Comparison of ENCODE assay signal across 32 cellular contexts in the genomic region with DNA sequence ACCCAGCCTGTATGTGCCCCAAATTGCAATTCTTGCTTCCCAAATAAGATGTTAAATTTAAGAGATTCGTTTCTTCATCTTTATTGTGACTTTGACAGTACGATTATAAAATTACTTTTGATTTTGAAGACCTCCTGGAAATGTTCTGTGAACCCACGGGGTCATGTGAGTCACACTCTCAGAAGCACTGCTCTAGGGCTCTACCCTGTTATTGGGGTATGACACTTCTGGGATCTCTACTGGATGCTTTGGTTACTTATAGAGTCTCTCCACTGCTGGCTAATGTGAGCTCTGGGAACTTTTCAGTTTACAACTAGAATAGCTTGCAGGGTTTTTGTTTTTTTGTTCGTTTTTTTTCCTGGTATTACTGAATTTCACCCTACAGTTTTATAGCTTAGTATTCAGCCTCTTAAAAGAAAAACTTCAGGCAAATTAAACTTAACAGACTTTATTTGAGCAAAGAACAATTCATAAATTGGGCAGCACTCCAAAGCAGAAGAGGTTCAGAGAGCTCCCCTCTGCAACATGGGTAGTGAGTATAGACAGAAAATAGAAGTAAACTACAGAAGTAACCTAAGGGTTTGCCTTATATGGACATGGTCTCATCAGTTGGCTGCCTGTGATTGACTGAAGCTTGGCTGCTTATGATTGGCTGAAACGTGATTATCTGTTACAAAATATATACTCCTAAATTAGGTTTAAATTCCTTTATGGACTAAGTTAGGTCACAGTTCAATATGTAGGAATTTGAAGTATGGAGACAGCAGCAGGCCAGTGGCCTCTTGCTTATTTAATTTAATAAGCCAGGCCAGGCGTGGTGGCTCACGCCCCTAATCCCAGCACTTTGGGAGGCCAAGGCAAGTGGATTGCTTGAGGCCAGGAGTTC. TPM values are rescaled to one million over a fixed set of nuclear protein-coding genes. Genes with fewer than 3 reads are reported as not detected.
A peak's percentile ranks its signal among the peaks of the same experiment; 100 is the strongest.
DNase-seq lines count a peak whose midpoint lies in the region; ATAC-seq, FAIRE-seq and TF ChIP-seq lines count a peak whose summit lies in the region.
"Had no signal": no experiment of that assay in that cellular context is flagged by ENCODE, and none has a peak within 500 bp of the region (broad histone marks: within the 10 kb centered on the region; RNA-seq: fewer than 3 reads in every experiment).

No MANE protein-coding gene starts in this region.

- WGBS in H1 (ENCODE audit: extremely low coverage in 1 of 2, insufficient coverage in 1 of 2, insufficient read length in 1 of 2, insufficient replicate concordance in 2 of 2, low coverage in 1 of 2, low lambda C conversion rate in 2 of 2, missing lambda C conversion rate in 1 of 2), 2 experiments, result 90% methylated on average over 7 of the region's 7 CpGs; no CpG with 5 or more reads in 1 of the 2 experiments
- 93 to 97% (median 95%) methylated on average over 7 of the region's 7 CpGs for WGBS in spleen, 5 donors

- no peak for TF ChIP-seq RAD21 in H1 (IDR thresholded peaks at IDR 0.05 in 1 of 2, conservative IDR thresholded peaks at IDR 0.05 in 1 of 2; ENCODE audit: low read depth in 2 of 2, low read length in 2 of 2)

- H3K18ac ChIP-seq in H1 (ENCODE audit: extremely low read depth, low read length), result no peak overlapping the region

- H3K4me1 ChIP-seq in H1 (replicated peaks in 1 of 4; ENCODE audit: control insufficient read depth in 3 of 4, insufficient read depth in 4 of 4, low read length in 3 of 4) (no peaks in the 10 kb centered on the region), spleen (no peaks in the 10 kb centered on the region)
- H3K4me1 ChIP-seq: ascending aorta, esophagus squamous epithelium, prostate gland had no signal

- no peak for ATAC-seq in GM19455 (IDR thresholded peaks at IDR 0.05; ENCODE audit: unreplicated experiment)
- no peak for ATAC-seq in GM21381 (IDR thresholded peaks at IDR 0.05; ENCODE audit: unreplicated experiment)
- ATAC-seq: activated T-cell treated with anti-CD3 and anti-CD28 coated beads, Interleukin-2, amount 50 U/mL, for 4 hours; left ventricle myocardium superior; naive thymus-derived CD4-positive, alpha-beta T cell; SK-N-SH treated with all-trans-retinoic acid at 6 μM for 48 hours; T-helper 17 cell had no signal

- H3K4me1 Mint-ChIP-seq in activated naive CD4-positive, alpha-beta T cell treated with anti-CD3 and anti-CD28 coated beads, Interleukin-2, amount 50 U/mL, for 24 hours, result no peaks in the 10 kb centered on the region
- H3K4me1 Mint-ChIP-seq: activated CD4-positive, alpha-beta T cell treated with anti-CD3 and anti-CD28 coated beads, Interleukin-2, amount 10 ng/mL, durations not matched to agents 24 days and 14 days; activated naive CD4-positive, alpha-beta T cell treated with anti-CD3 and anti-CD28 coated beads, Interleukin-2, amount 10 ng/mL, durations not matched to agents 7 days and 5 days; mesothelial cell of epicardium; naive thymus-derived CD4-positive, alpha-beta T cell; T-helper 17 cell had no signal

- TF ChIP-seq EP300 in H1 (IDR thresholded peaks at IDR 0.05; ENCODE audit: borderline replicate concordance in 1 of 2, low read depth in 2 of 2, low read length in 2 of 2), result no peak

- no peak overlapping the region for H3K56ac ChIP-seq in H1 (replicated peaks; ENCODE audit: insufficient read length, low read depth, low read length)

- H3K27ac ChIP-seq in H1 (ENCODE audit: low read depth, low read length) (no peak overlapping the region), spleen (no peak overlapping the region)
- H3K27ac ChIP-seq: ascending aorta, esophagus squamous epithelium, prostate gland, thoracic aorta had no signal

- H3K9ac ChIP-seq in H1 (replicated peaks in 1 of 4; ENCODE audit: extremely low read depth in 1 of 4, low read depth in 3 of 4, low read length in 3 of 4), result no peak overlapping the region

- no peak overlapping the region for H3K4ac ChIP-seq in H1 (replicated peaks; ENCODE audit: insufficient read length, low read depth, low read length)

- no peaks in the 10 kb centered on the region for H3K27me3 Mint-ChIP-seq in activated naive CD4-positive, alpha-beta T cell treated with anti-CD3 and anti-CD28 coated beads, Interleukin-2, amount 50 U/mL, for 24 hours
- H3K27me3 Mint-ChIP-seq: activated CD4-positive, alpha-beta T cell treated with anti-CD3 and anti-CD28 coated beads, Interleukin-2, amount 10 ng/mL, durations not matched to agents 24 days and 14 days; activated naive CD4-positive, alpha-beta T cell treated with anti-CD3 and anti-CD28 coated beads, Interleukin-2, amount 10 ng/mL, durations not matched to agents 7 days and 5 days; CD4-positive, alpha-beta T cell; naive thymus-derived CD4-positive, alpha-beta T cell; T-helper 17 cell had no signal

- H3K9me3 ChIP-seq in H1 (ENCODE audit: insufficient read depth in 2 of 2, low read depth in 1 of 2, low read length in 1 of 2), result no peaks in the 10 kb centered on the region
- H3K9me3 ChIP-seq in spleen, result no peaks in the 10 kb centered on the region
- H3K9me3 ChIP-seq: ascending aorta, esophagus squamous epithelium, prostate gland, thoracic aorta had no signal

- no peaks in the 10 kb centered on the region for H3K9me3 Mint-ChIP-seq in activated naive CD4-positive, alpha-beta T cell treated with anti-CD3 and anti-CD28 coated beads, Interleukin-2, amount 50 U/mL, for 24 hours
- H3K9me3 Mint-ChIP-seq: activated naive CD4-positive, alpha-beta T cell treated with anti-CD3 and anti-CD28 coated beads, Interleukin-2, amount 10 ng/mL, durations not matched to agents 7 days and 5 days; activated T-cell treated with anti-CD3 and anti-CD28 coated beads, Interleukin-2, amount 50 U/mL, for 4 hours; CD4-positive, alpha-beta T cell; mesothelial cell of epicardium had no signal

- H3K79me2 ChIP-seq in H1 (ENCODE audit: control insufficient read depth in 1 of 2, insufficient read depth in 2 of 2, low read length in 2 of 2), result no peaks in the 10 kb centered on the region

- H4K5ac ChIP-seq in H1 (ENCODE audit: insufficient read length, low read depth, low read length), result no peak overlapping the region

- H3K4me2 ChIP-seq in H1 (ENCODE audit: insufficient read depth in 1 of 2, low read depth in 2 of 2, low read length in 2 of 2), result no peak overlapping the region

- H3K4me3 Mint-ChIP-seq in activated naive CD4-positive, alpha-beta T cell treated with anti-CD3 and anti-CD28 coated beads, Interleukin-2, amount 50 U/mL, for 24 hours, result no peak overlapping the region
- H3K4me3 Mint-ChIP-seq: activated CD4-positive, alpha-beta T cell treated with anti-CD3 and anti-CD28 coated beads, Interleukin-2, amount 10 ng/mL, durations not matched to agents 24 days and 14 days; activated naive CD4-positive, alpha-beta T cell treated with anti-CD3 and anti-CD28 coated beads, Interleukin-2, amount 10 ng/mL, durations not matched to agents 7 days and 5 days; activated T-cell treated with anti-CD3 and anti-CD28 coated beads, Interleukin-2, amount 50 U/mL, for 4 hours; CD4-positive, alpha-beta T cell; mesothelial cell of epicardium; naive thymus-derived CD4-positive, alpha-beta T cell; T-helper 17 cell had no signal

- no peaks in the 10 kb centered on the region for H3K79me1 ChIP-seq in H1 (ENCODE audit: low read depth, low read length)

- H3K27me3 ChIP-seq in H1 (replicated peaks in 1 of 4; ENCODE audit: control insufficient read depth in 3 of 4, extremely low read depth in 1 of 4, insufficient read depth in 3 of 4, low read length in 3 of 4) (no peaks in the 10 kb centered on the region), spleen (replicated peaks in 1 of 7) (no peaks in the 10 kb centered on the region)
- H3K27me3 ChIP-seq: ascending aorta, esophagus squamous epithelium had no signal

- no peak for DNase-seq in activated naive CD4-positive, alpha-beta T cell treated with Interleukin-2 at 50 U/mL for 16 hours
- peak; percentile 10 for DNase-seq in SK-N-DZ (ENCODE audit: low spot score)
- no peak for DNase-seq in H1 (ENCODE audit: low read depth in 1 of 2, low spot score in 2 of 2)
- peak; percentile 7 for DNase-seq in spleen
- DNase-seq in SIG-M5 (lab: John Stamatoyannopoulos, UW), result no peak
- DNase-seq: activated CD4-positive, alpha-beta T cell treated with anti-CD3 and anti-CD28 coated beads, Interleukin-2, amount 10 ng/mL, durations not matched to agents 24 days and 14 days; activated naive CD4-positive, alpha-beta T cell treated with anti-CD3 and anti-CD28 coated beads, Interleukin-2, amount 10 ng/mL, durations not matched to agents 7 days and 5 days; activated T-cell treated with anti-CD3 and anti-CD28 coated beads, Interleukin-2, amount 50 U/mL, for 4 hours; CD4-positive, alpha-beta T cell; central memory CD4-positive, alpha-beta T cell; esophagus squamous epithelium; Kasumi-1; left ventricle myocardium superior; MV-4-11; naive thymus-derived CD4-positive, alpha-beta T cell; NCI-H1436 treated with DMSO at 0.1 percent for 48 hours; NCI-H446 treated with DMSO at 0.1 percent for 48 hours; NCI-H82; OCI-M1; stimulated activated naive CD4-positive, alpha-beta T cell; T-helper 17 cell had no signal

- TF ChIP-seq CTCF in H1 (IDR thresholded peaks at IDR 0.05; ENCODE audit: control extremely low read depth in 1 of 3, insufficient read depth in 1 of 3, low read depth in 1 of 3, low read length in 3 of 3) (no peak), spleen (IDR thresholded peaks at IDR 0.05 in 8 of 11, conservative IDR thresholded peaks at IDR 0.05 in 3 of 11) (no peak)

- peak overlapping the region; percentile 55 for H3K27ac Mint-ChIP-seq in activated naive CD4-positive, alpha-beta T cell treated with anti-CD3 and anti-CD28 coated beads, Interleukin-2, amount 50 U/mL, for 24 hours
- H3K27ac Mint-ChIP-seq: activated CD4-positive, alpha-beta T cell treated with anti-CD3 and anti-CD28 coated beads, Interleukin-2, amount 10 ng/mL, durations not matched to agents 24 days and 14 days; activated naive CD4-positive, alpha-beta T cell treated with anti-CD3 and anti-CD28 coated beads, Interleukin-2, amount 10 ng/mL, durations not matched to agents 7 days and 5 days; CD4-positive, alpha-beta T cell; mesothelial cell of epicardium; naive thymus-derived CD4-positive, alpha-beta T cell; T-helper 17 cell had no signal

- no peak for FAIRE-seq in H1 (lab: Jason Lieb, UNC)
- FAIRE-seq: endometrium, G401.6, keratinocyte had no signal

- no peak overlapping the region for H4K8ac ChIP-seq in H1 (ENCODE audit: extremely low read depth, insufficient read depth, low read length)

- H2BK12ac ChIP-seq in H1 (ENCODE audit: low read depth, low read length), result no peak overlapping the region

- H3K36me3 ChIP-seq in H1 (ENCODE audit: control insufficient read depth in 2 of 4, insufficient read depth in 4 of 4, low read length in 3 of 4) (no peaks in the 10 kb centered on the region), spleen (peaks cover 0 to 30% (median 0%) of the 10 kb centered on the region in 6 donors)
- H3K36me3 ChIP-seq: ascending aorta, prostate gland had no signal

- H3K23me2 ChIP-seq in H1 (ENCODE audit: low read depth, low read length), result no peaks in the 10 kb centered on the region

- H2BK5ac ChIP-seq in H1 (ENCODE audit: low read depth, low read length), result no peak overlapping the region

- H2AFZ ChIP-seq in H1 (ENCODE audit: low read length), result no peak overlapping the region

- TF ChIP-seq POLR2A in H1 (IDR thresholded peaks at IDR 0.05; ENCODE audit: control extremely low read depth in 1 of 2, low read depth in 2 of 2, low read length in 2 of 2) (no peak), spleen (IDR thresholded peaks at IDR 0.05) (no peak)

- intact Hi-C loops in spleen (cut with DNase I; ENCODE audit: low total_unique reads), result no loop called here

- CTCF ChIA-PET in H1 (lab: Charles Lee; ENCODE audit: partially characterized antibody), result no interaction called here

- no peak overlapping the region for H3K23ac ChIP-seq in H1 (ENCODE audit: insufficient read length)

- H3K14ac ChIP-seq in H1 (ENCODE audit: insufficient read length), result no peak overlapping the region

- H4K20me1 ChIP-seq in H1 (replicated peaks in 1 of 2; ENCODE audit: control insufficient read depth in 1 of 2, insufficient read depth in 2 of 2, low read length in 2 of 2), result peaks cover 0 to 2% of the 10 kb centered on the region in 2 experiments

- no peak overlapping the region for H2BK20ac ChIP-seq in H1 (ENCODE audit: low read length)

- H2BK120ac ChIP-seq in H1 (replicated peaks; ENCODE audit: low read depth, low read length), result no peak overlapping the region

- no peak overlapping the region for H2AK5ac ChIP-seq in H1 (ENCODE audit: low read depth, low read length)

- H3K4me3 ChIP-seq in H1 (ENCODE audit: extremely low read depth in 1 of 4, insufficient read depth in 2 of 4, low read depth in 3 of 4, low read length in 4 of 4) (no peak overlapping the region), spleen (no peak overlapping the region)
- H3K4me3 ChIP-seq: ascending aorta, esophagus squamous epithelium, prostate gland, thoracic aorta had no signal

- POLR2A ChIA-PET in H1 (lab: Charles Lee; ENCODE audit: partially characterized antibody), result interaction anchor here (1.3 kb wide), 1 partner anchor 13 kb away, joined by 3 read pairs; no protein-coding TSS in a partner anchor

- peaks cover 2% of the 10 kb centered on the region for H3K36me3 Mint-ChIP-seq in activated naive CD4-positive, alpha-beta T cell treated with anti-CD3 and anti-CD28 coated beads, Interleukin-2, amount 50 U/mL, for 24 hours

- H4K91ac ChIP-seq in H1 (replicated peaks; ENCODE audit: insufficient read length, low read length), result no peak overlapping the region

- no peak overlapping the region for H2BK15ac ChIP-seq in H1 (ENCODE audit: low read length)

RNA-seq across cellular contexts. Expression of a gene that starts 28.5 kb away (rescaled TPM):
- 97.4 and 103 TPM in 2 replicates for polyA plus RNA-seq in SK-N-DZ (2014; cell fraction: cytosol; rRNA removed)
- 78.9 and 93.4 TPM in 2 replicates for polyA plus RNA-seq in SK-N-DZ (2014; cell fraction: nucleus; rRNA removed)
- 97.4 and 98.2 TPM in 2 replicates for total RNA-seq in H1 (2021; fragmentation: NEBNext Ultra II Directional; extraction: Animal tissue kit (Norgen Biotek cat#: 25700))
- polyA plus RNA-seq in H1 (2011; rRNA removed) (46.8 and 53.4 TPM in 2 replicates), spleen (10 to 100 TPM; 32.7 to 52.5 (median 39.5) TPM)
- polyA plus RNA-seq in H1 (2011; cell fraction: cytosol; rRNA removed), result 60.1 TPM
- 64.5 TPM for polyA plus RNA-seq in H1 (2011; cell fraction: nucleus; rRNA removed)
- 53.3 to 94.7 TPM (median 77.4 TPM) in 4 replicates for polyA plus RNA-seq in H1 (2012, experiment 1 of 2)
- polyA plus RNA-seq in H1 (2012, experiment 2 of 2), result 7.6 TPM
- polyA plus RNA-seq in H1 (2013, experiment 1 of 2), result 75.1 TPM
- 77.4 TPM for polyA plus RNA-seq in H1 (2013, experiment 2 of 2)
- polyA minus RNA-seq in H1 (2011; rRNA and poly(A)+ RNA removed), result 90.5 and 95.5 TPM in 2 replicates
- polyA minus RNA-seq in H1 (2011; cell fraction: cytosol; rRNA and poly(A)+ RNA removed), result 40.8 TPM
- 172 TPM for polyA minus RNA-seq in H1 (2011; cell fraction: nucleus; rRNA and poly(A)+ RNA removed)
- 10 to 100 TPM; 52.9 to 79.8 (median 64.5) TPM for total RNA-seq in spleen

RNA-seq across cellular contexts. Expression of a gene that starts 52.2 kb away (rescaled TPM):
- polyA plus RNA-seq in SK-N-DZ (2014; cell fraction: cytosol; rRNA removed), result 12.2 and 16.0 TPM in 2 replicates
- 10.6 and 14.0 TPM in 2 replicates for polyA plus RNA-seq in SK-N-DZ (2014; cell fraction: nucleus; rRNA removed)
- 7.9 and 8.4 TPM in 2 replicates for total RNA-seq in H1 (2021; fragmentation: NEBNext Ultra II Directional; extraction: Animal tissue kit (Norgen Biotek cat#: 25700))
- polyA plus RNA-seq in H1 (2011; rRNA removed) (2.2 and 4.9 TPM in 2 replicates), spleen (1 to 10 TPM; 5.7 to 7.4 (median 6.6) TPM)
- polyA plus RNA-seq in H1 (2011; cell fraction: cytosol; rRNA removed), result 5.3 TPM
- 1.9 TPM for polyA plus RNA-seq in H1 (2011; cell fraction: nucleus; rRNA removed)
- polyA plus RNA-seq in H1 (2012, experiment 1 of 2), result 4.5 to 7.3 TPM (median 5.5 TPM) in 4 replicates
- polyA plus RNA-seq in H1 (2012, experiment 2 of 2), result 1.4 TPM
- 7.3 TPM for polyA plus RNA-seq in H1 (2013, experiment 1 of 2)
- 7.1 TPM for polyA plus RNA-seq in H1 (2013, experiment 2 of 2)
- 4.7 and 6.6 TPM in 2 replicates for polyA minus RNA-seq in H1 (2011; rRNA and poly(A)+ RNA removed)
- polyA minus RNA-seq in H1 (2011; cell fraction: cytosol; rRNA and poly(A)+ RNA removed), result 2.5 TPM
- 7.7 TPM for polyA minus RNA-seq in H1 (2011; cell fraction: nucleus; rRNA and poly(A)+ RNA removed)
- total RNA-seq in spleen, result 10 to 100 TPM; 13.2 to 24.4 (median 18.8) TPM

Comparison
In these comparisons a context has a peak if more than half of its experiments do, and no peak if none do; other contexts are left out.
1. DNase-seq: peak in SK-N-DZ (single experiment) and spleen (single experiment); none in activated naive CD4-positive, alpha-beta T cell treated with Interleukin-2 at 50 U/mL for 16 hours (single experiment), H1 (0 of 2) and SIG-M5 (single experiment).